Comparison of ENCODE assay signal across 13 cellular contexts in the genomic region with DNA sequence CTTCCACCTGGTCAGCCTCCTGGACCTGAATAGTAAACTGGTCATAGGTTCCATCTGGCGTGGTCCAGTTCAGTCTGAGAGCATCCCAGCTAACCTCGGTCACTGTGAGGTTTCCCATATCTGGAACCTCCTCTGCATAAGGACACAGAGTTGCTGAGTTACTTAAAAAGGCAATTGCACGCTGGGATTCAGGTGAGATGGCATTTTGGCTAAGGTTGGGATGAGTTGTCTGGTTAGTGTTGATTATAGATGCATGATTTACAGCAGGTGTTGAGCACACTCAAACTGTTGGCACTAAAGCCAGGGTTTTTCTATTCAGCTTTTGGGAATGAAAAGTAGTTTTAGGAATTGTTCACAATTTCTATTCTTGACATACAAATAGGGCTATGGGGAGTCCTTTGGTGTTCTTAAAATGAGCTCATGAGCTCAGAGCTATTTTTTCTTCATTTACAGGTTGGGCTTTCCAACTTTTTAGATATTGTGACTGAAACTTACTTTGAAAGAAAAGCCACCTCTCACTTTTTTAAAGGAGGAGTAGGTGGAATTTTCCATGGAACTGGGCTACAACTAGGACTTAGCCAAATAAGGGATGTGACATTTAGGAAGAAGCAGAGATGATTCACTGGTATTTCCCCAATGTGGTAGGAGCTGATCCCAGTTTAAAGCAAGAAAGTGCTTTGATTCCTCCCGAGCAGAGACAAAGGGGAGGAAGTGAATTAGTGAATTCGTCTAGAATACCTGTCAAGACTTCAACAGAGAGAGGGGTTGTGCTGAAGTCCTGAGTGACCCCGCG. TPM values are rescaled to one million over a fixed set of nuclear protein-coding genes. Genes with fewer than 3 reads are reported as not detected.
DNase-seq lines count a peak whose midpoint lies in the region; TF ChIP-seq lines count a peak whose summit lies in the region.
"Had no signal": no experiment of that assay in that cellular context is flagged by ENCODE, and none has a peak within 500 bp of the region (broad histone marks: within the 10 kb centered on the region; RNA-seq: fewer than 3 reads in every experiment).

No MANE protein-coding gene starts in this region.

- H3K4me3 ChIP-seq in mammary epithelial cell (replicated peaks in 1 of 3; ENCODE audit: insufficient read depth in 1 of 3, low read depth in 2 of 3, low read length in 3 of 3) (no peak overlapping the region), iPS DF 6.9 (ENCODE audit: low read length) (no peak overlapping the region), tibial artery (no peak overlapping the region)
- H3K4me3 ChIP-seq: colonic mucosa, SK-N-MC had no signal

- H3K4me1 ChIP-seq in mammary epithelial cell (ENCODE audit: insufficient read depth, low read length) (peaks cover 36% of the 10 kb centered on the region), iPS DF 6.9 (ENCODE audit: control insufficient read depth, insufficient read depth, low read length) (0 out of 2 replicates have a peak, but pooled peaks cover 4% of the 10 kb centered on the region), tibial artery (peaks cover 0 to 74% (median 35%) of the 10 kb centered on the region in 4 donors)
- H3K4me1 ChIP-seq: colonic mucosa had no signal

- no peaks in the 10 kb centered on the region for H3K9me3 ChIP-seq in mammary epithelial cell (replicated peaks; ENCODE audit: insufficient read depth, low read length)
- no peaks in the 10 kb centered on the region for H3K9me3 ChIP-seq in iPS DF 6.9 (ENCODE audit: control insufficient read depth, insufficient read depth, low read length)
- H3K9me3 ChIP-seq in tibial artery, result no peaks in the 10 kb centered on the region
- H3K9me3 ChIP-seq: colonic mucosa had no signal

- DNase-seq in HCEC 1CT, result peak; percentile 81
- peak; percentile 74 for DNase-seq in mammary epithelial cell
- peak; percentile 7 for DNase-seq in iPS DF 6.9 (ENCODE audit: low read depth, low spot score)
- DNase-seq in tibial artery, result no peak
- no peak for DNase-seq in NCI-H187 (lab: John Stamatoyannopoulos, UW)
- no peak for DNase-seq in GM10266 (ENCODE audit: extremely low spot score)
- no peak for DNase-seq in NCI-H2227 treated with DMSO at 0.1 percent for 48 hours (lab: John Stamatoyannopoulos, UW)
- no peak for DNase-seq in ureter (ENCODE audit: low spot score)
- DNase-seq: colonic mucosa, DMS53, midbrain, NCI-H1436 had no signal

- in situ Hi-C loops in mammary epithelial cell (cut with MboI; ENCODE audit: low sequenced_read_pairs in 2 of 2), result no loop called here

- no TSS peak for BruUV-seq in mammary epithelial cell (replicated peaks; lab: Mats Ljungman, UMichigan)

- WGBS in mammary epithelial cell (ENCODE audit: low coverage, missing lambda C conversion rate), result 70% methylated on average over 7 of the region's 7 CpGs
- WGBS in iPS DF 6.9 (ENCODE audit: insufficient coverage, insufficient read length), result no CpG with 5 or more reads among the region's 7 CpGs

- no peak overlapping the region for H3K9ac ChIP-seq in mammary epithelial cell (ENCODE audit: insufficient read depth, low read length)

- no peaks in the 10 kb centered on the region for H4K20me1 ChIP-seq in mammary epithelial cell (ENCODE audit: insufficient read depth, low read length)

- H3K79me2 ChIP-seq in mammary epithelial cell (ENCODE audit: insufficient read depth, low read length), result no peaks in the 10 kb centered on the region

- no peak overlapping the region for H3K4me2 ChIP-seq in mammary epithelial cell (ENCODE audit: insufficient read depth, low read depth, low read length)

- H3K27ac ChIP-seq in mammary epithelial cell (ENCODE audit: insufficient read depth, low read depth, low read length) (no peak overlapping the region), iPS DF 6.9 (ENCODE audit: low read length) (no peak overlapping the region), tibial artery (peak overlapping the region; percentile 74 to 78)
- H3K27ac ChIP-seq: colonic mucosa had no signal

- no peak for TF ChIP-seq CTCF in mammary epithelial cell (conservative IDR thresholded peaks at IDR 0.05 in 1 of 2, IDR thresholded peaks at IDR 0.05 in 1 of 2; ENCODE audit: extremely low read depth in 1 of 2, insufficient read depth in 1 of 2, low read depth in 1 of 2, low read length in 2 of 2)
- no peak for TF ChIP-seq CTCF in tibial artery (IDR thresholded peaks at IDR 0.05)
- TF ChIP-seq CTCF in GM10266 (IDR thresholded peaks at IDR 0.05; ENCODE audit: control insufficient read depth, insufficient read depth, low read depth, missing control alignments), result no peak

- intact Hi-C loops in mammary epithelial cell (cut with micrococcal nuclease) (no loop called here), tibial artery (cut with DNase I; ENCODE audit: low total_unique reads) (no loop called here)

- CTCF ChIA-PET in mammary epithelial cell (lab: Charles Lee; ENCODE audit: low non-redundant PET), result no interaction called here

- H3K27me3 ChIP-seq in mammary epithelial cell (ENCODE audit: insufficient read depth, low read length) (no peaks in the 10 kb centered on the region), iPS DF 6.9 (ENCODE audit: control insufficient read depth, insufficient read depth, low read length) (no peaks in the 10 kb centered on the region), tibial artery (no peaks in the 10 kb centered on the region)
- H3K27me3 ChIP-seq: colonic mucosa had no signal

- H3K36me3 ChIP-seq in mammary epithelial cell (ENCODE audit: insufficient read depth, low read length) (no peaks in the 10 kb centered on the region), iPS DF 6.9 (ENCODE audit: control insufficient read depth, insufficient read depth, low read length) (no peaks in the 10 kb centered on the region), tibial artery (peaks cover 0 to 25% (median 14%) of the 10 kb centered on the region in 3 donors)
- H3K36me3 ChIP-seq: colonic mucosa had no signal

- dilution Hi-C loops in mammary epithelial cell (cut with HindIII; ENCODE audit: low sequenced_read_pairs), result no loop called here

- H2AFZ ChIP-seq in mammary epithelial cell (ENCODE audit: low read depth, low read length), result no peak overlapping the region

RNA-seq across cellular contexts. Expression of gene TNC, which starts 54.7 kb away (rescaled TPM):
- total RNA-seq in mammary epithelial cell (100 to 1,000 TPM in 1 of 2 donors, 10 to 100 TPM in 1; 85.8 to 178 TPM), ureter (61.2 TPM)
- 22.2 TPM for polyA plus RNA-seq in mammary epithelial cell
- 48.1 TPM for polyA minus RNA-seq in mammary epithelial cell

Comparison
In these comparisons a context has a peak if more than half of its experiments do, and no peak if none do; other contexts are left out.
1. DNase-seq: peak in HCEC 1CT (single experiment), mammary epithelial cell (single experiment) and iPS DF 6.9 (single experiment); none in tibial artery (0 of 2), NCI-H187 (0 of 2), GM10266 (single experiment), NCI-H2227 treated with DMSO at 0.1 percent for 48 hours (single experiment) and ureter (single experiment).
2. H3K27ac ChIP-seq: peak in tibial artery (2 of 2); none in mammary epithelial cell (single experiment) and iPS DF 6.9 (single experiment).